ENCODE assay signal across 27 cellular contexts in genomic region chr16:8898660-8899318, GRCh38. TPM values are rescaled to one million over a fixed set of nuclear protein-coding genes. Genes with fewer than 3 reads are reported as not detected.
DNase-seq lines count a peak whose midpoint lies in the region; ATAC-seq and TF ChIP-seq lines count a peak whose summit lies in the region.
"Had no signal": no experiment of that assay in that cellular context is flagged by ENCODE, and none has a peak within 500 bp of the region (broad histone marks: within the 10 kb centered on the region; RNA-seq: fewer than 3 reads in every experiment).

No MANE protein-coding gene starts in this region.

- H2BK5ac ChIP-seq in H9 (ENCODE audit: insufficient read length, low read length), result no peak overlapping the region

- no peak overlapping the region for H3K14ac ChIP-seq in H9 (ENCODE audit: insufficient read depth, low read length)

- no peaks in the 10 kb centered on the region for H3K79me2 ChIP-seq in H9 (ENCODE audit: insufficient read depth, low read length)

- DNase-seq in activated naive CD8-positive, alpha-beta T cell treated with anti-CD3 and anti-CD28 coated beads, Interleukin-2, amount 50 U/mL, for 24 hours, result no peak
- no peak for DNase-seq in hippocampal formation (lab: John Stamatoyannopoulos, UW)
- DNase-seq in H9, result no peak
- DNase-seq: AML-193; C1 segment of cervical spinal cord; CD8-positive, alpha-beta T cell; NCI-H1105 treated with DMSO at 0.1 percent for 48 hours; NCI-H146; NCI-H1930; NCI-H2107; NCI-H446; NCI-H524 treated with DMSO at 0.1 percent for 48 hours; NCI-H774; PC-3; SJCRH30 had no signal

- H4K8ac ChIP-seq in H9 (replicated peaks; ENCODE audit: insufficient read length, low read depth, low read length), result no peak overlapping the region

- H3K36me3 Mint-ChIP-seq in activated naive CD8-positive, alpha-beta T cell, result peaks cover 5% of the 10 kb centered on the region
- peaks cover 77% of the 10 kb centered on the region for H3K36me3 Mint-ChIP-seq in activated naive CD8-positive, alpha-beta T cell treated with anti-CD3 and anti-CD28 coated beads, Interleukin-2, amount 50 U/mL, for 24 hours (ENCODE audit: low read depth)
- peaks cover 12% of the 10 kb centered on the region for H3K36me3 Mint-ChIP-seq in IgD-negative memory B cell
- H3K36me3 Mint-ChIP-seq in activated T-helper 17 cell treated with anti-CD3 and anti-CD28 coated beads, Interleukin-2, amount 50 U/mL, for 72 hours (ENCODE audit: low read depth), result peaks cover 100% of the 10 kb centered on the region
- H3K36me3 Mint-ChIP-seq in stimulated activated memory B cell treated with anti-CD40 and anti-IgM and Interleukin-4, amounts not matched to agents 10 μg/mL and 1 μg/mL and 100 μg/mL, for 72 hours, result peaks cover 83% of the 10 kb centered on the region
- H3K36me3 Mint-ChIP-seq in H9 (ENCODE audit: insufficient read depth in 1 of 3, low read depth in 3 of 3), result peaks cover 83 to 99% (median 97%) of the 10 kb centered on the region in 3 experiments

- H3K4me1 ChIP-seq in H9 (ENCODE audit: insufficient read depth, low read length), result no peaks in the 10 kb centered on the region
- H3K4me1 ChIP-seq: A549, Caco-2, SJCRH30 had no signal

- H3K79me1 ChIP-seq in H9 (ENCODE audit: insufficient read depth, low read depth, low read length, poor library complexity, severe bottlenecking), result no peaks in the 10 kb centered on the region

- H3K56ac ChIP-seq in H9 (ENCODE audit: insufficient read length, low read depth, low read length), result no peak overlapping the region

- no peaks in the 10 kb centered on the region for H3K4me1 Mint-ChIP-seq in activated naive CD8-positive, alpha-beta T cell (ENCODE audit: low read depth)
- no peaks in the 10 kb centered on the region for H3K4me1 Mint-ChIP-seq in activated naive CD8-positive, alpha-beta T cell treated with anti-CD3 and anti-CD28 coated beads, Interleukin-2, amount 50 U/mL, for 24 hours
- H3K4me1 Mint-ChIP-seq in IgD-negative memory B cell (no peaks in the 10 kb centered on the region), H9 (peaks cover 0 to 9% of the 10 kb centered on the region in 2 experiments; a peak in 2 of 4 replicates)
- no peaks in the 10 kb centered on the region for H3K4me1 Mint-ChIP-seq in activated T-helper 17 cell treated with anti-CD3 and anti-CD28 coated beads, Interleukin-2, amount 50 U/mL, for 72 hours
- H3K4me1 Mint-ChIP-seq in stimulated activated memory B cell treated with anti-CD40 and anti-IgM and Interleukin-4, amounts not matched to agents 10 μg/mL and 1 μg/mL and 100 μg/mL, for 72 hours, result peaks cover 9% of the 10 kb centered on the region

- no peak overlapping the region for H2AK5ac ChIP-seq in H9 (ENCODE audit: insufficient read length, low read length)

- H2AFZ ChIP-seq in H9 (ENCODE audit: low read length), result no peak overlapping the region

- no peak overlapping the region for H3K4me3 Mint-ChIP-seq in activated naive CD8-positive, alpha-beta T cell
- H3K4me3 Mint-ChIP-seq in activated naive CD8-positive, alpha-beta T cell treated with anti-CD3 and anti-CD28 coated beads, Interleukin-2, amount 50 U/mL, for 24 hours, result no peak overlapping the region
- no peak overlapping the region for H3K4me3 Mint-ChIP-seq in IgD-negative memory B cell
- no peak overlapping the region for H3K4me3 Mint-ChIP-seq in activated T-helper 17 cell treated with anti-CD3 and anti-CD28 coated beads, Interleukin-2, amount 50 U/mL, for 72 hours
- no peak overlapping the region for H3K4me3 Mint-ChIP-seq in stimulated activated memory B cell treated with anti-CD40 and anti-IgM and Interleukin-4, amounts not matched to agents 10 μg/mL and 1 μg/mL and 100 μg/mL, for 72 hours
- H3K4me3 Mint-ChIP-seq in H9, result no peak overlapping the region
- H3K4me3 Mint-ChIP-seq: CD8-positive, alpha-beta T cell had no signal

- no peaks in the 10 kb centered on the region for H3K9me3 ChIP-seq in H9 (ENCODE audit: control insufficient read depth, low read depth, low read length)
- H3K9me3 ChIP-seq: A549, Caco-2, SJCRH30 had no signal

- H3K4ac ChIP-seq in H9 (ENCODE audit: low read depth, low read length), result no peak overlapping the region

- ATAC-seq in activated naive CD8-positive, alpha-beta T cell treated with anti-CD3 and anti-CD28 coated beads, Interleukin-2, amount 50 U/mL, for 24 hours, result no peak
- ATAC-seq in activated T-helper 17 cell treated with anti-CD3 and anti-CD28 coated beads, Interleukin-2, amount 50 U/mL, for 72 hours (replicated peaks), result no peak
- no peak for ATAC-seq in stimulated activated memory B cell treated with anti-CD40 and anti-IgM and Interleukin-4, amounts not matched to agents 10 μg/mL and 1 μg/mL and 100 μg/mL, for 72 hours
- ATAC-seq: CD8-positive, alpha-beta T cell; K562; PC-3; SK-N-SH treated with all-trans-retinoic acid at 6 μM for 48 hours had no signal

- H4K20me1 ChIP-seq in H9 (ENCODE audit: control insufficient read depth, insufficient read depth, insufficient read length), result no peaks in the 10 kb centered on the region

- H3K9me3 Mint-ChIP-seq in activated naive CD8-positive, alpha-beta T cell (ENCODE audit: low read depth), result no peaks in the 10 kb centered on the region
- no peaks in the 10 kb centered on the region for H3K9me3 Mint-ChIP-seq in activated naive CD8-positive, alpha-beta T cell treated with anti-CD3 and anti-CD28 coated beads, Interleukin-2, amount 50 U/mL, for 24 hours
- no peaks in the 10 kb centered on the region for H3K9me3 Mint-ChIP-seq in IgD-negative memory B cell
- H3K9me3 Mint-ChIP-seq in activated T-helper 17 cell treated with anti-CD3 and anti-CD28 coated beads, Interleukin-2, amount 50 U/mL, for 72 hours, result no peaks in the 10 kb centered on the region
- no peaks in the 10 kb centered on the region for H3K9me3 Mint-ChIP-seq in stimulated activated memory B cell treated with anti-CD40 and anti-IgM and Interleukin-4, amounts not matched to agents 10 μg/mL and 1 μg/mL and 100 μg/mL, for 72 hours
- no peaks in the 10 kb centered on the region for H3K9me3 Mint-ChIP-seq in H9
- H3K9me3 Mint-ChIP-seq: CD8-positive, alpha-beta T cell had no signal

- no peak overlapping the region for H3K27ac ChIP-seq in H9 (ENCODE audit: insufficient read length, low read depth, low read length)
- H3K27ac ChIP-seq: A549, SJCRH30 had no signal

- H4K5ac ChIP-seq in H9 (ENCODE audit: insufficient read length, low read depth, low read length), result no peak overlapping the region

- no peak overlapping the region for H3K9ac ChIP-seq in H9 (ENCODE audit: extremely low read depth, insufficient read length, low read length)

- WGBS in H9 (ENCODE audit: extremely low coverage, insufficient read length, low lambda C conversion rate), result no CpG with 5 or more reads among the region's 3 CpGs

- H2BK120ac ChIP-seq in H9 (ENCODE audit: low read depth, low read length, poor library complexity, severe bottlenecking), result no peak overlapping the region

- no peak overlapping the region for H2BK20ac ChIP-seq in H9 (ENCODE audit: low read depth, low read length, poor library complexity, severe bottlenecking)

- H3K27me3 ChIP-seq in H9 (ENCODE audit: insufficient read depth, low read length), result no peaks in the 10 kb centered on the region
- H3K27me3 ChIP-seq: SJCRH30 had no signal

- no peak overlapping the region for H2BK15ac ChIP-seq in H9 (ENCODE audit: low read depth, low read length)

- no peak overlapping the region for H3K4me2 ChIP-seq in H9 (ENCODE audit: insufficient read depth, insufficient read length, low read length)
- H3K4me2 ChIP-seq: A549 had no signal

- no peak overlapping the region for H4K91ac ChIP-seq in H9 (ENCODE audit: insufficient read length, low read depth, low read length)

- no peak overlapping the region for H3K18ac ChIP-seq in H9 (ENCODE audit: insufficient read length, low read depth, low read length)

- no peaks in the 10 kb centered on the region for H3K27me3 Mint-ChIP-seq in activated naive CD8-positive, alpha-beta T cell
- H3K27me3 Mint-ChIP-seq in activated naive CD8-positive, alpha-beta T cell treated with anti-CD3 and anti-CD28 coated beads, Interleukin-2, amount 50 U/mL, for 24 hours, result no peaks in the 10 kb centered on the region
- H3K27me3 Mint-ChIP-seq in IgD-negative memory B cell, result no peaks in the 10 kb centered on the region
- no peaks in the 10 kb centered on the region for H3K27me3 Mint-ChIP-seq in activated T-helper 17 cell treated with anti-CD3 and anti-CD28 coated beads, Interleukin-2, amount 50 U/mL, for 72 hours
- no peaks in the 10 kb centered on the region for H3K27me3 Mint-ChIP-seq in stimulated activated memory B cell treated with anti-CD40 and anti-IgM and Interleukin-4, amounts not matched to agents 10 μg/mL and 1 μg/mL and 100 μg/mL, for 72 hours
- no peaks in the 10 kb centered on the region for H3K27me3 Mint-ChIP-seq in H9 (ENCODE audit: low read depth)

- no peak overlapping the region for H2BK12ac ChIP-seq in H9 (ENCODE audit: insufficient read length, low read depth, low read length)

- H3K23ac ChIP-seq in H9 (ENCODE audit: insufficient read length, low read depth, low read length), result no peak overlapping the region

- peak overlapping the region; percentile 28 for H3K27ac Mint-ChIP-seq in activated naive CD8-positive, alpha-beta T cell
- no peak overlapping the region for H3K27ac Mint-ChIP-seq in activated naive CD8-positive, alpha-beta T cell treated with anti-CD3 and anti-CD28 coated beads, Interleukin-2, amount 50 U/mL, for 24 hours
- peak overlapping the region in 2 of 3 donors; percentile 19 to 20 for H3K27ac Mint-ChIP-seq in IgD-negative memory B cell
- H3K27ac Mint-ChIP-seq in activated T-helper 17 cell treated with anti-CD3 and anti-CD28 coated beads, Interleukin-2, amount 50 U/mL, for 72 hours, result peak overlapping the region; percentile 25
- peak overlapping the region; percentile 46 for H3K27ac Mint-ChIP-seq in stimulated activated memory B cell treated with anti-CD40 and anti-IgM and Interleukin-4, amounts not matched to agents 10 μg/mL and 1 μg/mL and 100 μg/mL, for 72 hours
- H3K27ac Mint-ChIP-seq in H9, result no peak overlapping the region
- H3K27ac Mint-ChIP-seq: CD8-positive, alpha-beta T cell had no signal

- H3K23me2 ChIP-seq in H9 (ENCODE audit: insufficient read length, low read depth, low read length, poor library complexity, severe bottlenecking), result no peaks in the 10 kb centered on the region

- TF ChIP-seq CTCF in H9 (conservative IDR thresholded peaks at IDR 0.05), result no peak

- no peak overlapping the region for H3T11ph ChIP-seq in H9 (ENCODE audit: low read length)

RNA-seq across cellular contexts. Expression of gene LITAFD, which starts 16.6 kb away (rescaled TPM):
- polyA plus RNA-seq in IgD-negative memory B cell, result not detected
- total RNA-seq in activated T-helper 17 cell treated with anti-CD3 and anti-CD28 coated beads, Interleukin-2, amount 50 U/mL, for 72 hours, result not detected
- total RNA-seq in H9 (2021), result not detected in 2 replicates
- total RNA-seq: Caco-2; CD8-positive, alpha-beta T cell; H4; HT-29; K562; LHCN-M2; MCF 10A; PC-3; SJCRH30 had no signal
- polyA plus RNA-seq: A549, K562 had no signal

RNA-seq across cellular contexts. Expression of gene CARHSP1, which starts 30.0 kb away (rescaled TPM):
- 36.4 TPM for polyA plus RNA-seq in IgD-negative memory B cell
- total RNA-seq in activated T-helper 17 cell treated with anti-CD3 and anti-CD28 coated beads, Interleukin-2, amount 50 U/mL, for 72 hours, result 100 to 1,000 TPM in 1 of 2 donors, 10 to 100 TPM in 1; 98.6 to 115 TPM
- total RNA-seq in H9 (2021), result 194 and 195 TPM in 2 replicates

Comparison
In these comparisons a context has a peak if more than half of its experiments do, and no peak if none do; other contexts are left out.
1. H3K27ac Mint-ChIP-seq: peak in activated naive CD8-positive, alpha-beta T cell (single experiment), IgD-negative memory B cell (2 of 3), activated T-helper 17 cell treated with anti-CD3 and anti-CD28 coated beads, Interleukin-2, amount 50 U/mL, for 72 hours (single experiment) and stimulated activated memory B cell treated with anti-CD40 and anti-IgM and Interleukin-4, amounts not matched to agents 10 μg/mL and 1 μg/mL and 100 μg/mL, for 72 hours (single experiment); none in activated naive CD8-positive, alpha-beta T cell treated with anti-CD3 and anti-CD28 coated beads, Interleukin-2, amount 50 U/mL, for 24 hours (single experiment) and H9 (0 of 3).